Comparison of ENCODE assay signal across 1 cellular context in genomic region chr7:102080371-102081243, GRCh38.
TF ChIP-seq lines count a peak whose summit lies in the region.

No MANE protein-coding gene starts in this region.

TF ChIP-seq in GM23338, 12 proteins besides CTCF, POLR2A, EP300 and RAD21 (continued from another document):
- TF ChIP-seq ZNF462 (CRISPR knock-in tag; IDR thresholded peaks at IDR 0.05): no peak
- no peak for TF ChIP-seq EZH2phosphoT487 (IDR thresholded peaks at IDR 0.05; ENCODE audit: unreplicated experiment)
- no peak for TF ChIP-seq ZNF114 (CRISPR knock-in tag; IDR thresholded peaks at IDR 0.05)
- no peak for TF ChIP-seq ETS1 (IDR thresholded peaks at IDR 0.05)
- TF ChIP-seq JUNB (IDR thresholded peaks at IDR 0.05; ENCODE audit: unreplicated experiment): no peak
